ENCODE assay signal across 17 cellular contexts in genomic region chr12:70671698-70672097, GRCh38. TPM values are rescaled to one million over a fixed set of nuclear protein-coding genes. Genes with fewer than 3 reads are reported as not detected.
DNase-seq lines count a peak whose midpoint lies in the region; ATAC-seq and TF ChIP-seq lines count a peak whose summit lies in the region.
"Had no signal": no experiment of that assay in that cellular context is flagged by ENCODE, and none has a peak within 500 bp of the region (broad histone marks: within the 10 kb centered on the region; RNA-seq: fewer than 3 reads in every experiment).

No MANE protein-coding gene starts in this region.

- H3K9me3 Mint-ChIP-seq in stimulated activated effector memory CD8-positive, alpha-beta T cell treated with anti-CD3 and anti-CD28 coated beads, Interleukin-12 subunit alpha, Interleukin-12 subunit beta, amount 100 ng/mL, for 72 hours: peaks cover 2% of the 10 kb centered on the region
- H3K9me3 Mint-ChIP-seq: CD4-positive, alpha-beta T cell had no signal

- no peaks in the 10 kb centered on the region for H3K4me1 ChIP-seq in foreskin keratinocyte
- H3K4me1 ChIP-seq: A549, Caco-2 had no signal

- no peak overlapping the region for H3K27ac ChIP-seq in foreskin keratinocyte
- H3K27ac ChIP-seq: 22Rv1, A549, C4-2B, GM23248, HL-60 had no signal

- TF ChIP-seq CTCF in foreskin keratinocyte (conservative IDR thresholded peaks at IDR 0.05): no peak

- H3K4me3 Mint-ChIP-seq in stimulated activated effector memory CD8-positive, alpha-beta T cell treated with anti-CD3 and anti-CD28 coated beads, Interleukin-12 subunit alpha, Interleukin-12 subunit beta, amount 100 ng/mL, for 72 hours: no peak overlapping the region
- H3K4me3 Mint-ChIP-seq: CD4-positive, alpha-beta T cell had no signal

- no peaks in the 10 kb centered on the region for H3K27me3 ChIP-seq in foreskin keratinocyte

- ATAC-seq in stimulated activated effector memory CD8-positive, alpha-beta T cell treated with anti-CD3 and anti-CD28 coated beads, Interleukin-12 subunit alpha, Interleukin-12 subunit beta, amount 100 ng/mL, for 72 hours: peak; percentile 36
- ATAC-seq in foreskin keratinocyte: no peak
- ATAC-seq: A549 had no signal

- H3K27ac Mint-ChIP-seq in stimulated activated effector memory CD8-positive, alpha-beta T cell treated with anti-CD3 and anti-CD28 coated beads, Interleukin-12 subunit alpha, Interleukin-12 subunit beta, amount 100 ng/mL, for 72 hours: no peak overlapping the region
- H3K27ac Mint-ChIP-seq: CD4-positive, alpha-beta T cell had no signal

- H3K36me3 Mint-ChIP-seq in stimulated activated effector memory CD8-positive, alpha-beta T cell treated with anti-CD3 and anti-CD28 coated beads, Interleukin-12 subunit alpha, Interleukin-12 subunit beta, amount 100 ng/mL, for 72 hours: no peaks in the 10 kb centered on the region

- H3K4me1 Mint-ChIP-seq in stimulated activated effector memory CD8-positive, alpha-beta T cell treated with anti-CD3 and anti-CD28 coated beads, Interleukin-12 subunit alpha, Interleukin-12 subunit beta, amount 100 ng/mL, for 72 hours: no peaks in the 10 kb centered on the region

- peak; percentile 40 for DNase-seq in NCI-H1105 treated with DMSO at 0.1 percent for 48 hours (lab: John Stamatoyannopoulos, UW)
- DNase-seq in NCI-H1105 (lab: John Stamatoyannopoulos, UW): no peak
- peak; percentile 6 for DNase-seq in NCI-H748 (lab: John Stamatoyannopoulos, UW; ENCODE audit: unreplicated experiment)
- DNase-seq in NCI-H748 treated with DMSO at 0.1 percent for 48 hours (lab: John Stamatoyannopoulos, UW): no peak
- DNase-seq in NCI-H345 treated with DMSO at 0.1 percent for 48 hours (lab: John Stamatoyannopoulos, UW; ENCODE audit: unreplicated experiment): peak; percentile 25
- DNase-seq in stimulated activated effector memory CD8-positive, alpha-beta T cell treated with anti-CD3 and anti-CD28 coated beads, Interleukin-12 subunit alpha, Interleukin-12 subunit beta, amount 100 ng/mL, for 72 hours (ENCODE audit: low spot score in 2 of 2): no peak
- DNase-seq in NOMO-1 treated with dmso at 0.1 percent for 144 hours (lab: John Stamatoyannopoulos, UW; ENCODE audit: unreplicated experiment): no peak
- DNase-seq in foreskin keratinocyte: no peak
- DNase-seq: AML-193; Caco-2; CD4-positive, alpha-beta T cell; GM23248; HCEC 1CT had no signal

RNA-seq across cellular contexts. Expression of gene PTPRB, which starts 34.5 kb away (rescaled TPM):
- total RNA-seq in foreskin keratinocyte: 0.71 and 0.88 TPM in 2 replicates
- polyA plus RNA-seq in foreskin keratinocyte: 0.33 and 0.40 TPM in 2 replicates
- total RNA-seq: CD4-positive, alpha-beta T cell had no signal

Comparison
In these comparisons a context has a peak if more than half of its experiments do, and no peak if none do; other contexts are left out.
1. DNase-seq: peak in NCI-H1105 treated with DMSO at 0.1 percent for 48 hours (single experiment), NCI-H748 (single experiment) and NCI-H345 treated with DMSO at 0.1 percent for 48 hours (single experiment); none in NCI-H1105 (single experiment), NCI-H748 treated with DMSO at 0.1 percent for 48 hours (single experiment), stimulated activated effector memory CD8-positive, alpha-beta T cell treated with anti-CD3 and anti-CD28 coated beads, Interleukin-12 subunit alpha, Interleukin-12 subunit beta, amount 100 ng/mL, for 72 hours (0 of 2), NOMO-1 treated with dmso at 0.1 percent for 144 hours (single experiment) and foreskin keratinocyte (0 of 2).